ENCODE assay signal across 8 cellular contexts in genomic region chr19:13861714-13862531, GRCh38. TPM values are rescaled to one million over a fixed set of nuclear protein-coding genes. Genes with fewer than 3 reads are reported as not detected.
DNase-seq lines count a peak whose midpoint lies in the region; ATAC-seq, FAIRE-seq and TF ChIP-seq lines count a peak whose summit lies in the region.

No MANE protein-coding gene starts in this region.

- peaks cover 30% of the 10 kb centered on the region for H3K4me1 Mint-ChIP-seq in T-helper 2 cell treated with Interferon-gamma antibody and Interleukin-4, amounts not matched to agents 5 μg/mL and 100 μg/mL, for 36 hours (ENCODE audit: low read depth)
- peaks cover 8% of the 10 kb centered on the region for H3K4me1 Mint-ChIP-seq in astrocyte (ENCODE audit: low read depth, unreplicated experiment)

- H3K27me3 ChIP-seq in astrocyte (ENCODE audit: insufficient read depth, low read length) (no peaks in the 10 kb centered on the region), hepatocyte (no peaks in the 10 kb centered on the region)

- FAIRE-seq in astrocyte (lab: Jason Lieb, UNC): no peak

- 12% methylated on average over 24 of the region's 27 CpGs for WGBS in hepatocyte (ENCODE audit: low lambda C conversion rate, missing lambda C conversion rate)

- peaks cover 21% of the 10 kb centered on the region for H3K27me3 Mint-ChIP-seq in T-helper 2 cell treated with Interferon-gamma antibody and Interleukin-4, amounts not matched to agents 5 μg/mL and 100 μg/mL, for 36 hours (ENCODE audit: low read depth)
- H3K27me3 Mint-ChIP-seq in astrocyte (ENCODE audit: low read depth, unreplicated experiment): no peaks in the 10 kb centered on the region

- peak; percentile 41 for TF ChIP-seq POLR2A in GM10847 (IDR thresholded peaks at IDR 0.05; ENCODE audit: extremely low read depth, insufficient read length)

- no peaks in the 10 kb centered on the region for H3K36me3 ChIP-seq in astrocyte (ENCODE audit: insufficient read depth, low read length)
- H3K36me3 ChIP-seq in hepatocyte (replicated peaks; ENCODE audit: insufficient read depth, low read depth): no peaks in the 10 kb centered on the region

- peak; percentile 56 for ATAC-seq in HG02623 (IDR thresholded peaks at IDR 0.05; ENCODE audit: unreplicated experiment)
- ATAC-seq in GM18517 (IDR thresholded peaks at IDR 0.05; ENCODE audit: unreplicated experiment): no peak

- H3K4me1 ChIP-seq in astrocyte (ENCODE audit: insufficient read depth, low read length): peaks cover 27% of the 10 kb centered on the region
- H3K4me1 ChIP-seq in hepatocyte (ENCODE audit: insufficient read depth): peaks cover 20% of the 10 kb centered on the region

- no peaks in the 10 kb centered on the region for H3K9me3 Mint-ChIP-seq in T-helper 2 cell treated with Interferon-gamma antibody and Interleukin-4, amounts not matched to agents 5 μg/mL and 100 μg/mL, for 36 hours
- no peaks in the 10 kb centered on the region for H3K9me3 Mint-ChIP-seq in astrocyte (ENCODE audit: unreplicated experiment)

- TF ChIP-seq CTCF in astrocyte (IDR thresholded peaks at IDR 0.05; ENCODE audit: insufficient read depth, low read depth, low read length): peak; percentile 75
- peak; percentile 97 for TF ChIP-seq CTCF in hepatocyte (IDR thresholded peaks at IDR 0.05; ENCODE audit: poor library complexity)
- TF ChIP-seq CTCF in retinal pigment epithelial cell (conservative IDR thresholded peaks at IDR 0.05; ENCODE audit: low read depth, low read length): peak; percentile 88

- H3K79me2 ChIP-seq in astrocyte (ENCODE audit: insufficient read depth, low read length) (peaks cover 6% of the 10 kb centered on the region), hepatocyte (peaks cover 5% of the 10 kb centered on the region)

- H3K9me3 ChIP-seq in astrocyte (ENCODE audit: insufficient read depth, low read depth, low read length): no peaks in the 10 kb centered on the region
- H3K9me3 ChIP-seq in hepatocyte (ENCODE audit: low read depth): no peaks in the 10 kb centered on the region

- no peaks in the 10 kb centered on the region for H3K9me2 ChIP-seq in hepatocyte (replicated peaks; ENCODE audit: insufficient read depth)

- H3K27ac ChIP-seq in astrocyte (ENCODE audit: low read depth, low read length) (peak overlapping the region; percentile 98), hepatocyte (peak overlapping the region; percentile 96)

- H3K4me2 ChIP-seq in astrocyte (ENCODE audit: low read length) (peak overlapping the region; percentile 97), hepatocyte (peak overlapping the region; percentile 83)

- DNase-seq in NCI-H1105 (lab: John Stamatoyannopoulos, UW) (peak; percentile 67), astrocyte (ENCODE audit: low read depth) (peak; percentile 77), hepatocyte (ENCODE audit: low spot score) (peak; percentile 94), retinal pigment epithelial cell (ENCODE audit: low read depth) (peak; percentile 83)
- DNase-seq in T-helper 2 cell treated with Interferon-gamma antibody and Interleukin-4, amounts not matched to agents 5 μg/mL and 100 μg/mL, for 36 hours (ENCODE audit: low spot score): peak; percentile 86

- H3K36me3 Mint-ChIP-seq in T-helper 2 cell treated with Interferon-gamma antibody and Interleukin-4, amounts not matched to agents 5 μg/mL and 100 μg/mL, for 36 hours (ENCODE audit: low read depth): no peaks in the 10 kb centered on the region
- no peaks in the 10 kb centered on the region for H3K36me3 Mint-ChIP-seq in astrocyte (ENCODE audit: low read depth, unreplicated experiment)

- H3K4me3 ChIP-seq in astrocyte (ENCODE audit: insufficient read depth, low read depth, low read length): peak overlapping the region; percentile 58
- no peak overlapping the region for H3K4me3 ChIP-seq in hepatocyte
- peak overlapping the region; percentile 55 for H3K4me3 ChIP-seq in retinal pigment epithelial cell (ENCODE audit: low read length)

- peak overlapping the region; percentile 91 for H3K4me3 Mint-ChIP-seq in T-helper 2 cell treated with Interferon-gamma antibody and Interleukin-4, amounts not matched to agents 5 μg/mL and 100 μg/mL, for 36 hours
- H3K4me3 Mint-ChIP-seq in astrocyte (ENCODE audit: unreplicated experiment): peak overlapping the region; percentile 81

- H3K27ac Mint-ChIP-seq in T-helper 2 cell treated with Interferon-gamma antibody and Interleukin-4, amounts not matched to agents 5 μg/mL and 100 μg/mL, for 36 hours: peak overlapping the region; percentile 91
- H3K27ac Mint-ChIP-seq in astrocyte (ENCODE audit: unreplicated experiment): peak overlapping the region; percentile 94

- no peaks in the 10 kb centered on the region for H4K20me1 ChIP-seq in astrocyte (ENCODE audit: insufficient read depth, low read length)
- H4K20me1 ChIP-seq in hepatocyte (ENCODE audit: insufficient read depth, poor library complexity, severe bottlenecking): no peaks in the 10 kb centered on the region

- peak overlapping the region; percentile 59 for H2AFZ ChIP-seq in astrocyte (ENCODE audit: low read depth, low read length)
- H2AFZ ChIP-seq in hepatocyte: peak overlapping the region; percentile 50

- H3K9ac ChIP-seq in astrocyte (ENCODE audit: low read length): peak overlapping the region; percentile 93

RNA-seq across cellular contexts. Expression of gene NANOS3, which starts 15.0 kb away (rescaled TPM):
- total RNA-seq in astrocyte: 1.1 and 2.9 TPM in 2 replicates
- total RNA-seq in hepatocyte: 0.60 TPM in 1 of 2 replicates, not detected in the other
- polyA plus RNA-seq in hepatocyte: 2.1 and 4.0 TPM in 2 replicates

RNA-seq across cellular contexts. Expression of gene BRME1, which starts 44.0 kb away (rescaled TPM):
- total RNA-seq in astrocyte (0.68 and 0.91 TPM in 2 replicates), hepatocyte (2.2 and 14.4 TPM in 2 replicates)
- polyA plus RNA-seq in hepatocyte: 3.2 and 4.5 TPM in 2 replicates

RNA-seq across cellular contexts. Expression of gene CC2D1A, which starts 44.1 kb away (rescaled TPM):
- total RNA-seq in astrocyte: 22.6 and 27.3 TPM in 2 replicates
- 14.8 and 20.8 TPM in 2 replicates for total RNA-seq in hepatocyte
- 40.9 and 43.3 TPM in 2 replicates for polyA plus RNA-seq in hepatocyte
